Comparison of ENCODE assay signal across 1 cellular context in genomic region chr6:33668914-33669313, GRCh38.
TF ChIP-seq lines count a peak whose summit lies in the region.

No MANE protein-coding gene starts in this region.

TF ChIP-seq in SK-N-SH treated with all-trans-retinoic acid at 6 μM for 48 hours, 23 proteins besides CTCF, POLR2A, EP300 and RAD21 (continued from another document):
- TF ChIP-seq ARNTL (CRISPR knock-in tag; IDR thresholded peaks at IDR 0.05; ENCODE audit: borderline replicate concordance, low read depth) (no peak), SNAI2 (CRISPR knock-in tag; IDR thresholded peaks at IDR 0.05) (no peak), CREB5 (CRISPR knock-in tag; IDR thresholded peaks at IDR 0.05; ENCODE audit: low read depth) (no peak)
